ENCODE assay signal across 8 cellular contexts in genomic region chr5:59673438-59674058, GRCh38.
A peak's percentile ranks its signal among the peaks of the same experiment; 100 is the strongest.
DNase-seq lines count a peak whose midpoint lies in the region; ATAC-seq lines count a peak whose summit lies in the region.

No MANE protein-coding gene starts in this region.

- H3K27me3 Mint-ChIP-seq in activated naive CD8-positive, alpha-beta T cell treated with anti-CD3 and anti-CD28 coated beads, Interleukin-2, amount 50 U/mL, for 24 hours = peaks cover 5% of the 10 kb centered on the region
- no peaks in the 10 kb centered on the region for H3K27me3 Mint-ChIP-seq in activated CD4-positive, alpha-beta memory T cell treated with anti-CD3 and anti-CD28 coated beads for 36 hours

- peak; percentile 25 for DNase-seq in DMS153 treated with DMSO at 0.1 percent for 48 hours (lab: John Stamatoyannopoulos, UW; ENCODE audit: unreplicated experiment)
- no peak for DNase-seq in DMS153 (lab: John Stamatoyannopoulos, UW)
- DNase-seq in NCI-H82 (lab: John Stamatoyannopoulos, UW) = peak; percentile 70
- DNase-seq in dermis blood vessel endothelial cell = peak; percentile 75
- peak; percentile 60 for DNase-seq in myocyte (ENCODE audit: low read depth)
- no peak for DNase-seq in activated naive CD8-positive, alpha-beta T cell treated with anti-CD3 and anti-CD28 coated beads, Interleukin-2, amount 50 U/mL, for 24 hours
- no peak for DNase-seq in activated CD4-positive, alpha-beta memory T cell treated with anti-CD3 and anti-CD28 coated beads for 36 hours

- no peaks in the 10 kb centered on the region for H3K36me3 Mint-ChIP-seq in activated naive CD8-positive, alpha-beta T cell treated with anti-CD3 and anti-CD28 coated beads, Interleukin-2, amount 50 U/mL, for 24 hours (ENCODE audit: low read depth)
- no peaks in the 10 kb centered on the region for H3K36me3 Mint-ChIP-seq in activated CD4-positive, alpha-beta memory T cell treated with anti-CD3 and anti-CD28 coated beads for 36 hours

- POLR2A ChIA-PET in activated CD4-positive, alpha-beta memory T cell treated with anti-CD3 and anti-CD28 coated beads for 36 hours (lab: Charles Lee) = no interaction called here

- intact Hi-C loops in activated CD4-positive, alpha-beta memory T cell treated with anti-CD3 and anti-CD28 coated beads for 36 hours (cut with micrococcal nuclease) = loop anchor here (1.0 kb wide), 4 partner anchors 127 to 485 kb away; no protein-coding TSS in a partner anchor

- H3K9me3 Mint-ChIP-seq in activated naive CD8-positive, alpha-beta T cell treated with anti-CD3 and anti-CD28 coated beads, Interleukin-2, amount 50 U/mL, for 24 hours = no peaks in the 10 kb centered on the region
- no peaks in the 10 kb centered on the region for H3K9me3 Mint-ChIP-seq in activated CD4-positive, alpha-beta memory T cell treated with anti-CD3 and anti-CD28 coated beads for 36 hours

- CTCF ChIA-PET in activated CD4-positive, alpha-beta memory T cell treated with anti-CD3 and anti-CD28 coated beads for 36 hours (lab: Charles Lee) = interaction anchor here (0.5 to 3.0 kb wide), 29 partner anchors 8 to 485 kb away, joined by 3 to 23 read pairs (median 4); no protein-coding TSS in a partner anchor

- H3K4me3 Mint-ChIP-seq in activated naive CD8-positive, alpha-beta T cell treated with anti-CD3 and anti-CD28 coated beads, Interleukin-2, amount 50 U/mL, for 24 hours = no peak overlapping the region
- H3K4me3 Mint-ChIP-seq in activated CD4-positive, alpha-beta memory T cell treated with anti-CD3 and anti-CD28 coated beads for 36 hours = no peak overlapping the region

- no peak overlapping the region for H3K27ac Mint-ChIP-seq in activated naive CD8-positive, alpha-beta T cell treated with anti-CD3 and anti-CD28 coated beads, Interleukin-2, amount 50 U/mL, for 24 hours
- H3K27ac Mint-ChIP-seq in activated CD4-positive, alpha-beta memory T cell treated with anti-CD3 and anti-CD28 coated beads for 36 hours = no peak overlapping the region

- ATAC-seq in HG03342 (IDR thresholded peaks at IDR 0.05; ENCODE audit: unreplicated experiment) = peak; percentile 46
- no peak for ATAC-seq in activated naive CD8-positive, alpha-beta T cell treated with anti-CD3 and anti-CD28 coated beads, Interleukin-2, amount 50 U/mL, for 24 hours

- H3K4me1 Mint-ChIP-seq in activated naive CD8-positive, alpha-beta T cell treated with anti-CD3 and anti-CD28 coated beads, Interleukin-2, amount 50 U/mL, for 24 hours = no peaks in the 10 kb centered on the region
- H3K4me1 Mint-ChIP-seq in activated CD4-positive, alpha-beta memory T cell treated with anti-CD3 and anti-CD28 coated beads for 36 hours (ENCODE audit: low read depth) = no peaks in the 10 kb centered on the region

Comparison
In these comparisons a context has a peak if more than half of its experiments do, and no peak if none do; other contexts are left out.
1. DNase-seq: peak in DMS153 treated with DMSO at 0.1 percent for 48 hours (single experiment), NCI-H82 (single experiment), dermis blood vessel endothelial cell (single experiment) and myocyte (single experiment); none in DMS153 (single experiment), activated naive CD8-positive, alpha-beta T cell treated with anti-CD3 and anti-CD28 coated beads, Interleukin-2, amount 50 U/mL, for 24 hours (single experiment) and activated CD4-positive, alpha-beta memory T cell treated with anti-CD3 and anti-CD28 coated beads for 36 hours (single experiment).